Comparison of ENCODE assay signal across 8 cellular contexts in genomic region chr13:42270857-42271215, GRCh38. TPM values are rescaled to one million over a fixed set of nuclear protein-coding genes. Genes with fewer than 3 reads are reported as not detected.
DNase-seq lines count a peak whose midpoint lies in the region; ATAC-seq and TF ChIP-seq lines count a peak whose summit lies in the region.
"Had no signal": no experiment of that assay in that cellular context is flagged by ENCODE, and none has a peak within 500 bp of the region (broad histone marks: within the 10 kb centered on the region; RNA-seq: fewer than 3 reads in every experiment).

No MANE protein-coding gene starts in this region.

- H3K27ac Mint-ChIP-seq in activated CD4-positive, alpha-beta memory T cell treated with anti-CD3 and anti-CD28 coated beads for 36 hours, result peak overlapping the region; percentile 98
- H3K27ac Mint-ChIP-seq in stimulated activated naive B cell treated with anti-CD40 and anti-IgM and Interleukin-4, amounts not matched to agents 10 μg/mL and 1 μg/mL and 100 μg/mL, for 72 hours, result peak overlapping the region; percentile 99

- H3K4me3 ChIP-seq in HAP-1 (peak overlapping the region; percentile 54; the same call in 1 of the 2 replicates), iPS-11a (ENCODE audit: low read depth, low read length) (peak overlapping the region; percentile 55)

- peaks cover 11% of the 10 kb centered on the region for H3K4me1 ChIP-seq in HAP-1

- H3K4me3 Mint-ChIP-seq in activated CD4-positive, alpha-beta memory T cell treated with anti-CD3 and anti-CD28 coated beads for 36 hours, result peak overlapping the region; percentile 98
- H3K4me3 Mint-ChIP-seq in stimulated activated naive B cell treated with anti-CD40 and anti-IgM and Interleukin-4, amounts not matched to agents 10 μg/mL and 1 μg/mL and 100 μg/mL, for 72 hours, result peak overlapping the region; percentile 96 to 97

- H3K27me3 ChIP-seq in HAP-1 (ENCODE audit: low read depth), result no peaks in the 10 kb centered on the region
- H3K27me3 ChIP-seq: SJSA1 had no signal

- H3K9me3 ChIP-seq in HAP-1, result peaks cover 5% of the 10 kb centered on the region
- H3K9me3 ChIP-seq: SJSA1 had no signal

- no peaks in the 10 kb centered on the region for H3K36me3 ChIP-seq in HAP-1 (replicated peaks)

- intact Hi-C loops in activated CD4-positive, alpha-beta memory T cell treated with anti-CD3 and anti-CD28 coated beads for 36 hours (cut with micrococcal nuclease), result loop anchor here (2.0 to 10.0 kb wide), 5 partner anchors 224 to 960 kb away; partner anchors contain the start of genes DGKH, EPSTI1, NAA16 and TNFSF11

- DNase-seq in HAP-1 (ENCODE audit: low spot score in 2 of 2) (no peak), SW 1271 (lab: John Stamatoyannopoulos, UW) (no peak), HEK293T (ENCODE audit: extremely low spot score) (no peak), HK-2 (ENCODE audit: unreplicated experiment) (no peak)
- DNase-seq in activated CD4-positive, alpha-beta memory T cell treated with anti-CD3 and anti-CD28 coated beads for 36 hours, result no peak
- DNase-seq in stimulated activated naive B cell treated with anti-CD40 and anti-IgM and Interleukin-4, amounts not matched to agents 10 μg/mL and 1 μg/mL and 100 μg/mL, for 72 hours, result no peak

- CTCF ChIA-PET in activated CD4-positive, alpha-beta memory T cell treated with anti-CD3 and anti-CD28 coated beads for 36 hours (lab: Charles Lee), result interaction anchor here (1.5 kb wide), 1 partner anchor 12 kb away, joined by 3 read pairs; no protein-coding TSS in a partner anchor
- CTCF ChIA-PET in HEK293T (lab: Yijun Ruan, JAX), result no interaction called here

- peaks cover 2% of the 10 kb centered on the region for H3K36me3 Mint-ChIP-seq in activated CD4-positive, alpha-beta memory T cell treated with anti-CD3 and anti-CD28 coated beads for 36 hours
- H3K36me3 Mint-ChIP-seq in stimulated activated naive B cell treated with anti-CD40 and anti-IgM and Interleukin-4, amounts not matched to agents 10 μg/mL and 1 μg/mL and 100 μg/mL, for 72 hours, result peaks cover 10 to 23% of the 10 kb centered on the region in 2 donors

- peaks cover 39% of the 10 kb centered on the region for H3K4me1 Mint-ChIP-seq in activated CD4-positive, alpha-beta memory T cell treated with anti-CD3 and anti-CD28 coated beads for 36 hours (ENCODE audit: low read depth)
- peaks cover 27 to 54% of the 10 kb centered on the region in 2 donors for H3K4me1 Mint-ChIP-seq in stimulated activated naive B cell treated with anti-CD40 and anti-IgM and Interleukin-4, amounts not matched to agents 10 μg/mL and 1 μg/mL and 100 μg/mL, for 72 hours

- H3K27me3 Mint-ChIP-seq in activated CD4-positive, alpha-beta memory T cell treated with anti-CD3 and anti-CD28 coated beads for 36 hours, result no peaks in the 10 kb centered on the region
- no peaks in the 10 kb centered on the region for H3K27me3 Mint-ChIP-seq in stimulated activated naive B cell treated with anti-CD40 and anti-IgM and Interleukin-4, amounts not matched to agents 10 μg/mL and 1 μg/mL and 100 μg/mL, for 72 hours

- in situ Hi-C loops in HAP-1 (cut with MboI; ENCODE audit: low sequenced_read_pairs), result no loop called here

- no peak for ATAC-seq in stimulated activated naive B cell treated with anti-CD40 and anti-IgM and Interleukin-4, amounts not matched to agents 10 μg/mL and 1 μg/mL and 100 μg/mL, for 72 hours (replicated peaks)

- no peaks in the 10 kb centered on the region for H3K9me3 Mint-ChIP-seq in activated CD4-positive, alpha-beta memory T cell treated with anti-CD3 and anti-CD28 coated beads for 36 hours
- H3K9me3 Mint-ChIP-seq in stimulated activated naive B cell treated with anti-CD40 and anti-IgM and Interleukin-4, amounts not matched to agents 10 μg/mL and 1 μg/mL and 100 μg/mL, for 72 hours, result peaks cover 10 to 14% of the 10 kb centered on the region in 2 donors

- POLR2A ChIA-PET in activated CD4-positive, alpha-beta memory T cell treated with anti-CD3 and anti-CD28 coated beads for 36 hours (lab: Charles Lee), result interaction anchor here (1.0 to 6.2 kb wide), 4 partner anchors 21 to 226 kb away, joined by 3 to 88 read pairs (median 10); no protein-coding TSS in a partner anchor
- POLR2A ChIA-PET in HEK293T (lab: Yijun Ruan, JAX), result interaction anchor here (1.4 kb wide), 1 partner anchor 9 kb away, joined by 3 read pairs; no protein-coding TSS in a partner anchor

TF ChIP-seq in HEK293T, 16 proteins besides CTCF, POLR2A, EP300 and RAD21:
- TF ChIP-seq HDGF (IDR thresholded peaks at IDR 0.05; ENCODE audit: borderline replicate concordance) (no peak), CTBP1 (IDR thresholded peaks at IDR 0.05; ENCODE audit: borderline replicate concordance) (no peak), NFRKB (IDR thresholded peaks at IDR 0.05) (no peak), L3MBTL2 (conservative IDR thresholded peaks at IDR 0.05) (no peak), FOXA1 (IDR thresholded peaks at IDR 0.05) (no peak), SP1 (IDR thresholded peaks at IDR 0.05) (no peak), FOXM1 (IDR thresholded peaks at IDR 0.05; ENCODE audit: borderline replicate concordance) (no peak), ARNT (IDR thresholded peaks at IDR 0.05) (no peak)

RNA-seq across cellular contexts. Expression of gene AKAP11, which starts 1.1 kb away (rescaled TPM):
- 10 to 100 TPM; 36.6 to 37.8 TPM for total RNA-seq in activated CD4-positive, alpha-beta memory T cell treated with anti-CD3 and anti-CD28 coated beads for 36 hours
